Comparison of ENCODE assay signal across 14 cellular contexts in the genomic region with DNA sequence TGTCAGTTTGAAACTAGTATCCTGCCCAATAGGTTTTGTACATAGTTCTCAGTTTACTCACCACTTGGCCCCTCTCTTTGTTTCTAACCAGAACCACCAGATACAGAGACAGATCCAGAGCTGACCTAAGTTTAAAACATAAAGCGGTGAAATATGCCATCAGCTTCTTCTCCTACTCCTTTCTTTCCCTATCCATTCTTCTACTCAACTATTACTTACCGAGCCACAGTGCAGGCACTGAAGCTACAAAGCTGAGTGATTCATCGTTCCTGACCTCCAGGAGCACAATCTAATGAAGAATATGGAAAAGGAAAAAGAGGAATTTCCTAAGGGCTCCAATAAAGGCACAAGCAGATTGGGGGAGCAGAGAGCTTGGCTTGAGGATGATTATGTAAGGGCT.
"Had no signal": no experiment of that assay in that cellular context is flagged by ENCODE, and none has a peak within 500 bp of the region (broad histone marks: within the 10 kb centered on the region; RNA-seq: fewer than 3 reads in every experiment).

No MANE protein-coding gene starts in this region.

- ATAC-seq: left lobe of liver; natural killer cell treated with Interleukin-12 subunit alpha and Interleukin-12 subunit beta and Interleukin-15 and Interleukin-18, amount 100 ng/mL, for 72 hours; psoas muscle; sciatic nerve had no signal

- H3K27me3 ChIP-seq: suprapubic skin had no signal

- DNase-seq: activated CD4-positive, alpha-beta memory T cell treated with anti-CD3 and anti-CD28 coated beads for 36 hours; activated CD4-positive, alpha-beta T cell treated with anti-CD3 and anti-CD28 coated beads for 1 hour; activated naive CD8-positive, alpha-beta T cell treated with anti-CD3 and anti-CD28 coated beads, Interleukin-2, amount 10 ng/mL, durations not matched to agents 7 days and 5 days; cortex of kidney; effector memory CD4-positive, alpha-beta T cell; erythroblast; nucleus accumbens; psoas muscle; stimulated activated CD4-positive, alpha-beta T cell treated with anti-CD3 and anti-CD28 coated beads, Interleukin-2, amount 100 ng/mL, for 24 hours; stimulated activated naive CD4-positive, alpha-beta T cell had no signal

- H3K4me3 ChIP-seq: psoas muscle, suprapubic skin had no signal

- H3K9me3 ChIP-seq: psoas muscle, suprapubic skin had no signal

- H3K27ac ChIP-seq: psoas muscle, suprapubic skin had no signal

- H3K36me3 ChIP-seq: suprapubic skin had no signal
